ENCODE assay signal across 9 cellular contexts in the genomic region with DNA sequence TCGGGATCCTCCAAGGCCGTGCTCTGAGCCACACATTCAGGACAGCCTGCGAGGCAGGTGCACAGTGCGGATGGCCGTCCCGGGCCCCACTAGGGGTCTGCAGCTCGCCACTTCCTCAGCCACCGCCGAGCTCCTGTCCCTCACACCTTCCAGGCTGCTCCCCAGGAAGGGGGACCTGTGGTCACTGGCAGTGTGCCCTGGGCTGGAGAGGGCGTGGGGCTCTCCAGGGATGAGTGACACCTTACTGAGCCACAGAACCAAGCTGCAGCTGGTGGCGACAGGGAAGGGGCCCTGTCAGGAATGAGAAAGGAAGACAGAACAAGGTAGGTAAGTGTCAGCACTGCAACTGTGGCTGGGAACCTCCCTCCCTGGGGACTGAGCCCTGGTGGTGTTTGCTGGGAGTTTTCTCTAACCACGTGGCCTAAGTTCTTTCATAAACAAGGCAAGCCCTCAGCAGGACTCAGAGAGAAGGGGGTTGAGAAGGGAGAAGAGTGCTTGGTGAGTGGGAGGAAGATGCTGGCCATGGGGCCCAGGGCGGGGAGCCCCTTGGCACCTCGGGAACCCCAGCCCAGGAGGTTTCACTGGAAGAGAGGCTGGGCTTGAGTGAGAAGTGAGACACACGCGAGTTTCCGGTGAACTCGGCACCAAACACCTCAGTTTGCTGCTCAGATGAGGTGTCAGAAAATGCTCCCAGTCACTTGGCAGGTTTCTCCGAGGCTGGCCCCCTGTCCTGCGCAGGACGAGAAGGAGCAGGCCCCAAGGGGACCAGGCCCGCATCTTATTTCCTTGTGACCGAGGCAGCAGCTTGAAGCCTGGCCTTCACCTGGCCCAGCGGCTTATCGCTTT. TPM values are rescaled to one million over a fixed set of nuclear protein-coding genes. Genes with fewer than 3 reads are reported as not detected.
DNase-seq lines count a peak whose midpoint lies in the region; ATAC-seq, FAIRE-seq and TF ChIP-seq lines count a peak whose summit lies in the region.
"Had no signal": no experiment of that assay in that cellular context is flagged by ENCODE, and none has a peak within 500 bp of the region (broad histone marks: within the 10 kb centered on the region; RNA-seq: fewer than 3 reads in every experiment).

No MANE protein-coding gene starts in this region.

- H3K27me3 Mint-ChIP-seq in activated CD4-positive, alpha-beta memory T cell treated with anti-CD3 and anti-CD28 coated beads, Interleukin-2, amount 10 ng/mL, durations not matched to agents 7 days and 5 days: no peaks in the 10 kb centered on the region

- ATAC-seq in GM19397 (IDR thresholded peaks at IDR 0.05; ENCODE audit: unreplicated experiment) (peak; percentile 54), HG03175 (IDR thresholded peaks at IDR 0.05; ENCODE audit: unreplicated experiment) (peak; percentile 66)

- H3K9me3 Mint-ChIP-seq in activated CD4-positive, alpha-beta memory T cell treated with anti-CD3 and anti-CD28 coated beads, Interleukin-2, amount 10 ng/mL, durations not matched to agents 7 days and 5 days: no peaks in the 10 kb centered on the region

- H3K4me3 Mint-ChIP-seq in activated CD4-positive, alpha-beta memory T cell treated with anti-CD3 and anti-CD28 coated beads, Interleukin-2, amount 10 ng/mL, durations not matched to agents 7 days and 5 days: no peak overlapping the region

- CTCF ChIA-PET in GM10248 (lab: Yijun Ruan, JAX): interaction anchor here (1.0 to 10.7 kb wide), 10 partner anchors 12 to 161 kb away, joined by 3 to 78 read pairs (median 4); partner anchors contain the start of genes IL4 and KIF3A
- CTCF ChIA-PET in activated CD4-positive, alpha-beta memory T cell treated with anti-CD3 and anti-CD28 coated beads, Interleukin-2, amount 10 ng/mL, durations not matched to agents 7 days and 5 days (lab: Charles Lee): interaction anchor here (1.9 kb wide), 1 partner anchor 52 kb away, joined by 3 read pairs; no protein-coding TSS in a partner anchor

- H3K36me3 Mint-ChIP-seq in activated CD4-positive, alpha-beta memory T cell treated with anti-CD3 and anti-CD28 coated beads, Interleukin-2, amount 10 ng/mL, durations not matched to agents 7 days and 5 days (ENCODE audit: low read depth): no peaks in the 10 kb centered on the region

- H3K27ac Mint-ChIP-seq in activated CD4-positive, alpha-beta memory T cell treated with anti-CD3 and anti-CD28 coated beads, Interleukin-2, amount 10 ng/mL, durations not matched to agents 7 days and 5 days: peak overlapping the region; percentile 89

- peaks cover 68% of the 10 kb centered on the region for H3K4me1 Mint-ChIP-seq in activated CD4-positive, alpha-beta memory T cell treated with anti-CD3 and anti-CD28 coated beads, Interleukin-2, amount 10 ng/mL, durations not matched to agents 7 days and 5 days

- TF ChIP-seq CTCF in GM10248 (IDR thresholded peaks at IDR 0.05; ENCODE audit: control extremely low read depth, extremely low read depth, low read depth, missing control alignments): no peak

- no peak for FAIRE-seq in frontal cortex (lab: Jason Lieb, UNC)

- DNase-seq in GM10248 (ENCODE audit: extremely low spot score): peak; percentile 87
- DNase-seq in activated CD4-positive, alpha-beta memory T cell treated with anti-CD3 and anti-CD28 coated beads, Interleukin-2, amount 10 ng/mL, durations not matched to agents 7 days and 5 days: peak; percentile 61
- peak; percentile 49 to 55 for DNase-seq in stimulated activated CD4-positive, alpha-beta T cell treated with anti-CD3 and anti-CD28 coated beads, Interleukin-2, amount 100 ng/mL, for 24 hours
- DNase-seq in frontal cortex (ENCODE audit: low spot score in 2 of 2): no peak
- DNase-seq in NCI-H146 treated with DMSO at 0.1 percent for 48 hours (lab: John Stamatoyannopoulos, UW; ENCODE audit: unreplicated experiment): no peak
- no peak for DNase-seq in hypothalamus (lab: John Stamatoyannopoulos, UW)

- POLR2A ChIA-PET in GM10248 (lab: Yijun Ruan, JAX): interaction anchor here (0.6 to 3.4 kb wide), 3 partner anchors 11 to 84 kb away, joined by 3 to 21 read pairs (median 4); partner anchors contain the start of genes CCNI2 and IL4
- POLR2A ChIA-PET in activated CD4-positive, alpha-beta memory T cell treated with anti-CD3 and anti-CD28 coated beads, Interleukin-2, amount 10 ng/mL, durations not matched to agents 7 days and 5 days (lab: Charles Lee): interaction anchor here (0.8 to 2.2 kb wide), 6 partner anchors 11 to 75 kb away, joined by 3 to 25 read pairs (median 4); partner anchors contain the start of gene IL4

RNA-seq across cellular contexts. Expression of gene IL13, which starts 5.2 kb away (rescaled TPM):
- 10 to 100 TPM; 32.9 to 36.6 TPM for total RNA-seq in activated CD4-positive, alpha-beta memory T cell treated with anti-CD3 and anti-CD28 coated beads, Interleukin-2, amount 10 ng/mL, durations not matched to agents 7 days and 5 days
- not detected for total RNA-seq in frontal cortex
- total RNA-seq: glomerular endothelial cell had no signal

RNA-seq across cellular contexts. Expression of gene IL4, which starts 10.6 kb away (rescaled TPM):
- 10 to 100 TPM in 1 of 2 experiments, 1 to 10 TPM in 1; 7.4 to 12.6 TPM for total RNA-seq in activated CD4-positive, alpha-beta memory T cell treated with anti-CD3 and anti-CD28 coated beads, Interleukin-2, amount 10 ng/mL, durations not matched to agents 7 days and 5 days
- not detected for total RNA-seq in frontal cortex
- total RNA-seq: glomerular endothelial cell had no signal

Comparison
In these comparisons a context has a peak if more than half of its experiments do, and no peak if none do; other contexts are left out.
1. DNase-seq: peak in GM10248 (single experiment), activated CD4-positive, alpha-beta memory T cell treated with anti-CD3 and anti-CD28 coated beads, Interleukin-2, amount 10 ng/mL, durations not matched to agents 7 days and 5 days (single experiment) and stimulated activated CD4-positive, alpha-beta T cell treated with anti-CD3 and anti-CD28 coated beads, Interleukin-2, amount 100 ng/mL, for 24 hours (2 of 2); none in frontal cortex (0 of 2), NCI-H146 treated with DMSO at 0.1 percent for 48 hours (single experiment) and hypothalamus (0 of 51).
2. RNA of gene IL13, which starts 5.2 kb away (total RNA-seq): 32.9 to 36.6 TPM in activated CD4-positive, alpha-beta memory T cell treated with anti-CD3 and anti-CD28 coated beads, Interleukin-2, amount 10 ng/mL, durations not matched to agents 7 days and 5 days; not detected in frontal cortex (single experiment); every median in the first group is over 10 times any median in the second.